Comparison of ENCODE assay signal across 8 cellular contexts in genomic region chr2:241272722-241273551, GRCh38. TPM values are rescaled to one million over a fixed set of nuclear protein-coding genes. Genes with fewer than 3 reads are reported as not detected.
DNase-seq lines count a peak whose midpoint lies in the region; ATAC-seq lines count a peak whose summit lies in the region.

No MANE protein-coding gene starts in this region.

- peak overlapping the region; percentile 66 for H3K27ac ChIP-seq in epithelial cell of prostate

- ATAC-seq in GM21825 (IDR thresholded peaks at IDR 0.05; ENCODE audit: unreplicated experiment), result peak; percentile 52
- ATAC-seq in GM18861 (IDR thresholded peaks at IDR 0.05; ENCODE audit: unreplicated experiment), result no peak

- peak; percentile 34 for DNase-seq in GDM1 (lab: John Stamatoyannopoulos, UW)
- peak; percentile 68 for DNase-seq in NCI-H2227 (lab: John Stamatoyannopoulos, UW; ENCODE audit: unreplicated experiment)
- DNase-seq in activated CD8-positive, alpha-beta memory T cell treated with anti-CD3 and anti-CD28 coated beads, Interleukin-2, amount 50 U/mL, for 4 hours, result peak; percentile 65
- no peak for DNase-seq in epithelial cell of prostate (ENCODE audit: low read depth, low spot score)
- peak; percentile 55 for DNase-seq in mucosa of gallbladder (ENCODE audit: low spot score)
- DNase-seq in stimulated activated CD8-positive, alpha-beta memory T cell treated with anti-CD3 and anti-CD28 coated beads, Interleukin-7, amount 100 ng/mL, for 4 hours (ENCODE audit: low read depth in 2 of 2), result peak; percentile 17 to 54

RNA-seq across cellular contexts. Expression of gene HDLBP, which starts 42.5 kb away (rescaled TPM):
- 464 TPM for total RNA-seq in mucosa of gallbladder

RNA-seq across cellular contexts. Expression of gene SEPTIN2, which starts 42.8 kb away (rescaled TPM):
- 234 TPM for total RNA-seq in mucosa of gallbladder
